In genomic region chr1:181033128-181033798, GRCh38 we compare ENCODE assay signal across 8 cellular contexts. TPM values are rescaled to one million over a fixed set of nuclear protein-coding genes. Genes with fewer than 3 reads are reported as not detected.
DNase-seq lines count a peak whose midpoint lies in the region; ATAC-seq, FAIRE-seq and TF ChIP-seq lines count a peak whose summit lies in the region.

No MANE protein-coding gene starts in this region.

- no peak for DNase-seq in AG04449 (ENCODE audit: low read depth, low spot score)
- DNase-seq in SK-MEL-5 (ENCODE audit: low read depth, low spot score): peak; percentile 59
- peak; percentile 96 for DNase-seq in bronchial epithelial cell (ENCODE audit: low read depth)
- peak; percentile 88 for DNase-seq in medulla oblongata (ENCODE audit: extremely low spot score)
- peak in 23 of 49 donors; percentile 5 to 55 (median 23) for DNase-seq in substantia nigra (lab: John Stamatoyannopoulos, UW)
- DNase-seq in A172 (ENCODE audit: low spot score): no peak

- TF ChIP-seq CTCF in AG04449 (IDR thresholded peaks at IDR 0.05; ENCODE audit: insufficient read depth, low read length, missing control alignments) (no peak), bronchial epithelial cell (IDR thresholded peaks at IDR 0.05; ENCODE audit: insufficient read depth, low read length, severe bottlenecking) (no peak)

- H3K4me3 ChIP-seq in AG04449 (ENCODE audit: low read depth, low read length): peak overlapping the region; percentile 26
- H3K4me3 ChIP-seq in bronchial epithelial cell (ENCODE audit: low read depth, low read length): peak overlapping the region; percentile 44

- peaks cover 1% of the 10 kb centered on the region for H3K36me3 ChIP-seq in bronchial epithelial cell (ENCODE audit: control insufficient read depth, insufficient read depth, low read length)

- peak overlapping the region; percentile 72 for H3K27ac ChIP-seq in substantia nigra (ENCODE audit: low read depth, low read length, poor library complexity, severe bottlenecking)

- no peaks in the 10 kb centered on the region for H3K27me3 ChIP-seq in bronchial epithelial cell (ENCODE audit: control insufficient read depth, insufficient read depth, low read length)

- peak; percentile 23 for ATAC-seq in GM18867 (IDR thresholded peaks at IDR 0.05; ENCODE audit: unreplicated experiment)
- peak; percentile 4 for ATAC-seq in HG03108 (IDR thresholded peaks at IDR 0.05; ENCODE audit: unreplicated experiment)

- no peak for FAIRE-seq in bronchial epithelial cell (lab: Jason Lieb, UNC)

- in situ Hi-C loops in SK-MEL-5 (cut with HindIII; ENCODE audit: low pct_unique_long_range_greater_than_20kb, low sequenced_read_pairs): loop anchor here (10.0 kb wide), 1 partner anchor 112 kb away; no protein-coding TSS in a partner anchor

- CTCF ChIA-PET in AG04449 (lab: Yijun Ruan, JAX): interaction anchor here (0.9 to 17.3 kb wide), 7 partner anchors 11 to 151 kb away, joined by 3 to 362 read pairs (median 3); partner anchors contain the start of gene STX6

- POLR2A ChIA-PET in AG04449 (lab: Yijun Ruan, JAX): interaction anchor here (0.7 to 3.4 kb wide), 4 partner anchors 11 to 57 kb away, joined by 3 to 21 read pairs (median 6); partner anchors contain the start of gene STX6

RNA-seq across cellular contexts. Expression of gene MR1, which starts 0.5 kb away (rescaled TPM):
- total RNA-seq in SK-MEL-5 (2014; rRNA removed; shearing (Covaris generic)): 12.4 and 14.8 TPM in 2 replicates
- polyA plus RNA-seq in SK-MEL-5 (2015; cell fraction: cytosol; rRNA removed): 10.7 and 11.0 TPM in 2 replicates
- 1.6 and 6.5 TPM in 2 replicates for polyA plus RNA-seq in SK-MEL-5 (2015; cell fraction: nucleus; rRNA removed)
- 14.7 and 23.8 TPM in 2 replicates for total RNA-seq in bronchial epithelial cell
- total RNA-seq in A172 (2014; rRNA removed; shearing (Covaris generic)): 19.6 and 21.1 TPM in 2 replicates

RNA-seq across cellular contexts. Expression of gene STX6, which starts 10.6 kb away (rescaled TPM):
- total RNA-seq in SK-MEL-5 (2014; rRNA removed; shearing (Covaris generic)): 27.0 and 27.4 TPM in 2 replicates
- 19.4 and 23.6 TPM in 2 replicates for polyA plus RNA-seq in SK-MEL-5 (2015; cell fraction: cytosol; rRNA removed)
- polyA plus RNA-seq in SK-MEL-5 (2015; cell fraction: nucleus; rRNA removed): 18.1 and 18.9 TPM in 2 replicates
- total RNA-seq in bronchial epithelial cell: 42.6 and 56.3 TPM in 2 replicates
- 34.1 and 42.1 TPM in 2 replicates for total RNA-seq in A172 (2014; rRNA removed; shearing (Covaris generic))

RNA-seq across cellular contexts. Expression of gene IER5, which starts 55.2 kb away (rescaled TPM):
- total RNA-seq in SK-MEL-5 (2014; rRNA removed; shearing (Covaris generic)): 31.5 and 32.6 TPM in 2 replicates
- polyA plus RNA-seq in SK-MEL-5 (2015; cell fraction: cytosol; rRNA removed): 40.8 and 40.9 TPM in 2 replicates
- 34.1 and 48.0 TPM in 2 replicates for polyA plus RNA-seq in SK-MEL-5 (2015; cell fraction: nucleus; rRNA removed)
- total RNA-seq in bronchial epithelial cell: 47.7 and 65.3 TPM in 2 replicates
- total RNA-seq in A172 (2014; rRNA removed; shearing (Covaris generic)): 41.9 and 45.0 TPM in 2 replicates

Comparison
In these comparisons a context has a peak if more than half of its experiments do, and no peak if none do; other contexts are left out.
1. DNase-seq: peak in SK-MEL-5 (single experiment), bronchial epithelial cell (single experiment) and medulla oblongata (single experiment); none in AG04449 (single experiment) and A172 (single experiment).